ENCODE assay signal across 20 cellular contexts in the genomic region with DNA sequence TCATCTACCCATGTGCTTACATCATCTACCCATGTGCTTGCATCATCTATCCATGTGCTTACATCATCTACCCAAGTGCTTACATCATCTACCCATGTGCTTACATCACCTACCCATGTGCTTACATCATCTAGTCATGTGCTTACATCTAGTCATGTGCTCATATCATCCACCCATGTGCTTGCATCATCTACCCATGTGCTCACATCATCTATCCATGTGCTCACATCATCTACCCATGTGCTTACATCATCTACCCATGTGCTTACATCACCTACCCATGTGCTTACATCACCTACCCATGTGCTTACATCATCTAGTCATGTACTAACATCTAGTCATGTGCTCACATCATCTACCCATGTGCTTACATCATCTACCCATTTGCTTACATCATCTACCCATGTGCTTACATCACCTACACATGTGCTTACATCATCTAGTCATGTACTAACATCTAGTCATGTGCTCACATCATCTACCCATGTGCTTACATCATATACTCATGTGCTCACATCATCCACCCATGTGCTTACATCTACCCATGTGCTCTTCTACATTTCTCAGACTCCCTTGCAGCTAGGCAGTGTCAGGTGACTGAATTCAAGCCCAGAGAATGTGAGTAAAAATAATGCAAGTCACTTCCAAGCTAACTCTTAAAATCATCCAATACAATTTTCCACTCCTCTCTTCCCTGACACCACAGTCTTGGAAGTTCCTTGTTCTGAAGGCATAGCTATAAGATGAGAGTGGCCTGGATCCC.
A peak's percentile ranks its signal among the peaks of the same experiment; 100 is the strongest.
DNase-seq lines count a peak whose midpoint lies in the region; ATAC-seq, FAIRE-seq and TF ChIP-seq lines count a peak whose summit lies in the region.
"Had no signal": no experiment of that assay in that cellular context is flagged by ENCODE, and none has a peak within 500 bp of the region (broad histone marks: within the 10 kb centered on the region; RNA-seq: fewer than 3 reads in every experiment).

No MANE protein-coding gene starts in this region.

- intact Hi-C loops in HepG2 (cut with micrococcal nuclease; ENCODE audit: unreplicated experiment), result no loop called here
- intact Hi-C loops in right lobe of liver (cut with DNase I), result no loop called here
- intact Hi-C loops in esophagus muscularis mucosa (cut with DNase I), result no loop called here

- H3K27ac ChIP-seq in HepG2 (ENCODE audit: extremely low read length, insufficient read depth, low read length), result no peak overlapping the region
- no peak overlapping the region for H3K27ac ChIP-seq in right lobe of liver
- H3K27ac ChIP-seq in astrocyte (ENCODE audit: low read depth, low read length), result no peak overlapping the region
- H3K27ac ChIP-seq in esophagus muscularis mucosa (replicated peaks in 1 of 4), result no peak overlapping the region
- H3K27ac ChIP-seq: C4-2B, HL-60, KMS-11 had no signal

- peak; percentile 69 for FAIRE-seq in HepG2 (lab: Jason Lieb, UNC)
- FAIRE-seq in astrocyte (lab: Jason Lieb, UNC), result peak; percentile 39

- H2AFZ ChIP-seq in HepG2 (ENCODE audit: low read length), result no peak overlapping the region
- H2AFZ ChIP-seq in astrocyte (ENCODE audit: low read depth, low read length), result no peak overlapping the region

- no peak overlapping the region for H3K9ac ChIP-seq in HepG2 (ENCODE audit: insufficient read depth, low read depth, low read length)
- no peak overlapping the region for H3K9ac ChIP-seq in astrocyte (ENCODE audit: low read length)
- H3K9ac ChIP-seq: KMS-11 had no signal

- H3K4me2 ChIP-seq in HepG2 (ENCODE audit: low read depth, low read length), result no peak overlapping the region
- no peak overlapping the region for H3K4me2 ChIP-seq in astrocyte (ENCODE audit: low read length)
- H3K4me2 ChIP-seq: KMS-11 had no signal

- no peaks in the 10 kb centered on the region for H3K4me1 Mint-ChIP-seq in astrocyte (ENCODE audit: low read depth, unreplicated experiment)
- H3K4me1 Mint-ChIP-seq: CD8-positive, alpha-beta memory T cell; H9 had no signal

- H3K27me3 ChIP-seq in HepG2 (ENCODE audit: control insufficient read depth in 1 of 2, insufficient read depth in 2 of 2, low read length in 2 of 2) (no peaks in the 10 kb centered on the region), right lobe of liver (no peaks in the 10 kb centered on the region), astrocyte (ENCODE audit: insufficient read depth, low read length) (no peaks in the 10 kb centered on the region), esophagus muscularis mucosa (no peaks in the 10 kb centered on the region)

- H3K4me1 ChIP-seq in HepG2 (ENCODE audit: insufficient read depth, low read length), result no peaks in the 10 kb centered on the region
- no peaks in the 10 kb centered on the region for H3K4me1 ChIP-seq in right lobe of liver
- H3K4me1 ChIP-seq in astrocyte (ENCODE audit: insufficient read depth, low read length), result no peaks in the 10 kb centered on the region
- H3K4me1 ChIP-seq in esophagus muscularis mucosa, result peaks cover 0 to 6% (median 2%) of the 10 kb centered on the region in 4 donors

- peaks cover 9% of the 10 kb centered on the region for H3K27me3 Mint-ChIP-seq in astrocyte (ENCODE audit: low read depth, unreplicated experiment)

- peaks cover 25% of the 10 kb centered on the region for H3K9me3 Mint-ChIP-seq in astrocyte (ENCODE audit: unreplicated experiment)

- ATAC-seq in HepG2 (no peak), right lobe of liver (no peak), GM19463 (IDR thresholded peaks at IDR 0.05; ENCODE audit: unreplicated experiment) (no peak), GM18502 (IDR thresholded peaks at IDR 0.05; ENCODE audit: poor library complexity, unreplicated experiment) (no peak)

- no peak overlapping the region for H3K4me3 Mint-ChIP-seq in astrocyte (ENCODE audit: unreplicated experiment)
- H3K4me3 Mint-ChIP-seq: CD8-positive, alpha-beta memory T cell; H9 had no signal

- TF ChIP-seq CTCF in HepG2 (CRISPR knock-in tag; IDR thresholded peaks at IDR 0.05), result no peak
- TF ChIP-seq CTCF in right lobe of liver (IDR thresholded peaks at IDR 0.05), result no peak
- no peak for TF ChIP-seq CTCF in astrocyte (IDR thresholded peaks at IDR 0.05; ENCODE audit: insufficient read depth, low read depth, low read length)
- no peak for TF ChIP-seq CTCF in esophagus muscularis mucosa (IDR thresholded peaks at IDR 0.05)

- in situ Hi-C loops in HepG2 (cut with HindIII; ENCODE audit: extremely low pct_ligation_motif_present, low pct_unique_long_range_greater_than_20kb), result no loop called here

- peaks cover 2% of the 10 kb centered on the region for H3K36me3 Mint-ChIP-seq in astrocyte (ENCODE audit: low read depth, unreplicated experiment)
- H3K36me3 Mint-ChIP-seq: CD8-positive, alpha-beta memory T cell had no signal

- no peak for TF ChIP-seq POLR2A in HepG2 (IDR thresholded peaks at IDR 0.05; ENCODE audit: insufficient read depth in 1 of 2, low read depth in 2 of 2, low read length in 2 of 2)
- no peak for TF ChIP-seq POLR2A in right lobe of liver (IDR thresholded peaks at IDR 0.05)
- no peak for TF ChIP-seq POLR2A in esophagus muscularis mucosa (IDR thresholded peaks at IDR 0.05; ENCODE audit: low read depth)

- H3K27ac Mint-ChIP-seq in astrocyte (ENCODE audit: unreplicated experiment), result no peak overlapping the region
- H3K27ac Mint-ChIP-seq: CD8-positive, alpha-beta memory T cell; H9 had no signal

- no peak for DNase-seq in HepG2 (ENCODE audit: low spot score)
- no peak for DNase-seq in right lobe of liver
- no peak for DNase-seq in astrocyte (ENCODE audit: low read depth)
- DNase-seq in esophagus muscularis mucosa (ENCODE audit: extremely low spot score), result peak; percentile 53
- DNase-seq in islet precursor cell, result no peak
- DNase-seq: Calu3; CD8-positive, alpha-beta memory T cell; DMS153; H9; NCI-H1105; NCI-H146; NCI-H2029; NCI-H446; NCI-H526; Right ventricle myocardium superior had no signal

- no peak for TF ChIP-seq RAD21 in HepG2 (CRISPR knock-in tag; IDR thresholded peaks at IDR 0.05)

- H3K36me3 ChIP-seq in HepG2 (replicated peaks in 1 of 2; ENCODE audit: control insufficient read depth in 1 of 2, insufficient read depth in 2 of 2, low read length in 2 of 2) (no peaks in the 10 kb centered on the region), right lobe of liver (no peaks in the 10 kb centered on the region), astrocyte (ENCODE audit: insufficient read depth, low read length) (no peaks in the 10 kb centered on the region), esophagus muscularis mucosa (no peaks in the 10 kb centered on the region)

- TF ChIP-seq EP300 in HepG2 (IDR thresholded peaks at IDR 0.05; ENCODE audit: low read depth in 2 of 2, low read length in 2 of 2) (no peak), HepG2 (CRISPR knock-in tag; IDR thresholded peaks at IDR 0.05; ENCODE audit: borderline replicate concordance) (no peak), esophagus muscularis mucosa (IDR thresholded peaks at IDR 0.05) (no peak)

- no peak overlapping the region for H3K4me3 ChIP-seq in HepG2 (replicated peaks in 1 of 3; ENCODE audit: insufficient read depth in 1 of 3, low read depth in 2 of 3, low read length in 3 of 3)
- no peak overlapping the region for H3K4me3 ChIP-seq in right lobe of liver
- no peak overlapping the region for H3K4me3 ChIP-seq in astrocyte (ENCODE audit: insufficient read depth, low read depth, low read length)
- H3K4me3 ChIP-seq in esophagus muscularis mucosa, result no peak overlapping the region

- POLR2A ChIA-PET in HepG2 (lab: Yijun Ruan, JAX), result no interaction called here

- no peaks in the 10 kb centered on the region for H4K20me1 ChIP-seq in HepG2 (ENCODE audit: insufficient read depth, low read length)
- H4K20me1 ChIP-seq in astrocyte (ENCODE audit: insufficient read depth, low read length), result no peaks in the 10 kb centered on the region

- H3K9me3 ChIP-seq in HepG2 (ENCODE audit: low read length) (peaks cover 12% of the 10 kb centered on the region), right lobe of liver (peaks cover 0 to 3% (median 0%) of the 10 kb centered on the region in 4 donors), astrocyte (ENCODE audit: insufficient read depth, low read depth, low read length) (peaks cover 5% of the 10 kb centered on the region), esophagus muscularis mucosa (peaks cover 0 to 3% (median 0%) of the 10 kb centered on the region in 4 donors)

- CTCF ChIA-PET in HepG2 (lab: Yijun Ruan, JAX; ENCODE audit: low intra/inter-chr PET ratio, low total read pairs), result no interaction called here

- no TSS peak for BruUV-seq in HepG2 (replicated peaks; lab: Mats Ljungman, UMichigan)

- H3K79me2 ChIP-seq in HepG2 (ENCODE audit: insufficient read depth, low read length), result no peaks in the 10 kb centered on the region
- H3K79me2 ChIP-seq in astrocyte (ENCODE audit: insufficient read depth, low read length), result no peaks in the 10 kb centered on the region

TF ChIP-seq in HepG2, 621 proteins besides CTCF, POLR2A, EP300 and RAD21 (continues in another document):
- TF ChIP-seq CREB1 (IDR thresholded peaks at IDR 0.05) (peak; percentile 49; the same call in 1 of the 2 replicates), CREB1 (CRISPR knock-in tag; IDR thresholded peaks at IDR 0.05) (no peak), RAD51 (IDR thresholded peaks at IDR 0.05; ENCODE audit: borderline replicate concordance) (0 out of 2 replicates have a peak, but pooled peaks have one; percentile 4), ZNF780A (CRISPR knock-in tag; IDR thresholded peaks at IDR 0.05) (0 out of 2 replicates have a peak, but pooled peaks have one; percentile 35), ZC3H4 (CRISPR knock-in tag; IDR thresholded peaks at IDR 0.05; ENCODE audit: borderline replicate concordance) (no peak), CEBPB (IDR thresholded peaks at IDR 0.05; ENCODE audit: borderline replicate concordance, low read depth, low read length) (peak; percentile 81), CEBPG (CRISPR knock-in tag; IDR thresholded peaks at IDR 0.05) (peak; percentile 9; the same call in 1 of the 2 replicates), SP140L (CRISPR knock-in tag; IDR thresholded peaks at IDR 0.05; ENCODE audit: borderline replicate concordance) (no peak), PRPF4 (IDR thresholded peaks at IDR 0.05; ENCODE audit: low read depth, low read length, poor library complexity, severe bottlenecking) (no peak), HIVEP1 (CRISPR knock-in tag; IDR thresholded peaks at IDR 0.05) (no peak)
- TF ChIP-seq, protein P1, sequence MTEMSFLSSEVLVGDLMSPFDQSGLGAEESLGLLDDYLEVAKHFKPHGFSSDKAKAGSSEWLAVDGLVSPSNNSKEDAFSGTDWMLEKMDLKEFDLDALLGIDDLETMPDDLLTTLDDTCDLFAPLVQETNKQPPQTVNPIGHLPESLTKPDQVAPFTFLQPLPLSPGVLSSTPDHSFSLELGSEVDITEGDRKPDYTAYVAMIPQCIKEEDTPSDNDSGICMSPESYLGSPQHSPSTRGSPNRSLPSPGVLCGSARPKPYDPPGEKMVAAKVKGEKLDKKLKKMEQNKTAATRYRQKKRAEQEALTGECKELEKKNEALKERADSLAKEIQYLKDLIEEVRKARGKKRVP (CRISPR knock-in tag; IDR thresholded peaks at IDR 0.05), result peak in 1 of 2 experiments; percentile 86; a peak in 2 of 4 replicates
